ENCODE assay signal across 16 cellular contexts in genomic region chr17:4048218-4048617, GRCh38.
DNase-seq lines count a peak whose midpoint lies in the region; ATAC-seq and TF ChIP-seq lines count a peak whose summit lies in the region.
"Had no signal": no experiment of that assay in that cellular context is flagged by ENCODE, and none has a peak within 500 bp of the region (broad histone marks: within the 10 kb centered on the region; RNA-seq: fewer than 3 reads in every experiment).

No MANE protein-coding gene starts in this region.

- peaks cover 5% of the 10 kb centered on the region for H3K9me3 Mint-ChIP-seq in activated CD4-positive, alpha-beta T cell treated with anti-CD3 and anti-CD28 coated beads for 36 hours (ENCODE audit: low read depth)
- no peaks in the 10 kb centered on the region for H3K9me3 Mint-ChIP-seq in endothelial cell (ENCODE audit: unreplicated experiment)
- H3K9me3 Mint-ChIP-seq in stimulated activated effector memory CD8-positive, alpha-beta T cell treated with anti-CD3 and anti-CD28 coated beads, Interleukin-12 subunit alpha, Interleukin-12 subunit beta, amount 100 ng/mL, for 72 hours: peaks cover 4% of the 10 kb centered on the region
- H3K9me3 Mint-ChIP-seq: CD8-positive, alpha-beta memory T cell; HFFc6 had no signal

- in situ Hi-C loops in SK-MEL-5 (cut with HindIII; ENCODE audit: low pct_unique_long_range_greater_than_20kb, low sequenced_read_pairs): no loop called here

- POLR2A ChIA-PET in activated CD4-positive, alpha-beta T cell treated with anti-CD3 and anti-CD28 coated beads for 36 hours (lab: Charles Lee): no interaction called here

- H3K27ac Mint-ChIP-seq in activated CD4-positive, alpha-beta T cell treated with anti-CD3 and anti-CD28 coated beads for 36 hours: peak overlapping the region; percentile 25
- H3K27ac Mint-ChIP-seq in endothelial cell (ENCODE audit: unreplicated experiment): no peak overlapping the region
- peak overlapping the region; percentile 67 for H3K27ac Mint-ChIP-seq in stimulated activated effector memory CD8-positive, alpha-beta T cell treated with anti-CD3 and anti-CD28 coated beads, Interleukin-12 subunit alpha, Interleukin-12 subunit beta, amount 100 ng/mL, for 72 hours
- H3K27ac Mint-ChIP-seq: HFFc6 had no signal

- peaks cover 26% of the 10 kb centered on the region for H3K4me1 Mint-ChIP-seq in activated CD4-positive, alpha-beta T cell treated with anti-CD3 and anti-CD28 coated beads for 36 hours
- no peaks in the 10 kb centered on the region for H3K4me1 Mint-ChIP-seq in endothelial cell (ENCODE audit: unreplicated experiment)
- peaks cover 40% of the 10 kb centered on the region for H3K4me1 Mint-ChIP-seq in stimulated activated effector memory CD8-positive, alpha-beta T cell treated with anti-CD3 and anti-CD28 coated beads, Interleukin-12 subunit alpha, Interleukin-12 subunit beta, amount 100 ng/mL, for 72 hours

- H3K4me3 Mint-ChIP-seq in activated CD4-positive, alpha-beta T cell treated with anti-CD3 and anti-CD28 coated beads for 36 hours: no peak overlapping the region
- H3K4me3 Mint-ChIP-seq in endothelial cell (ENCODE audit: unreplicated experiment): peak overlapping the region; percentile 24
- H3K4me3 Mint-ChIP-seq in stimulated activated effector memory CD8-positive, alpha-beta T cell treated with anti-CD3 and anti-CD28 coated beads, Interleukin-12 subunit alpha, Interleukin-12 subunit beta, amount 100 ng/mL, for 72 hours: no peak overlapping the region
- H3K4me3 Mint-ChIP-seq: HFFc6 had no signal

- DNase-seq in activated CD4-positive, alpha-beta T cell treated with anti-CD3 and anti-CD28 coated beads for 36 hours: no peak
- no peak for DNase-seq in activated CD4-positive, alpha-beta T cell treated with anti-CD3 and anti-CD28 coated beads, Interleukin-2, amount 50 U/mL, for 4 hours
- DNase-seq in SK-MEL-5 (ENCODE audit: low read depth, low spot score): peak; percentile 37
- no peak for DNase-seq in endothelial cell (ENCODE audit: low spot score)
- no peak for DNase-seq in stimulated activated effector memory CD8-positive, alpha-beta T cell treated with anti-CD3 and anti-CD28 coated beads, Interleukin-12 subunit alpha, Interleukin-12 subunit beta, amount 100 ng/mL, for 72 hours (ENCODE audit: low spot score in 2 of 2)
- no peak for DNase-seq in A172 (ENCODE audit: low spot score)
- DNase-seq in OCI-M2 (lab: John Stamatoyannopoulos, UW; ENCODE audit: unreplicated experiment): no peak
- DNase-seq: AML-193; Caco-2; CD8-positive, alpha-beta memory T cell; DND-41; GF-D8; GOT3; HCEC 1CT; HFFc6 had no signal

- CTCF ChIA-PET in activated CD4-positive, alpha-beta T cell treated with anti-CD3 and anti-CD28 coated beads for 36 hours (lab: Charles Lee): no interaction called here

- no peaks in the 10 kb centered on the region for H3K27me3 Mint-ChIP-seq in activated CD4-positive, alpha-beta T cell treated with anti-CD3 and anti-CD28 coated beads for 36 hours
- no peaks in the 10 kb centered on the region for H3K27me3 Mint-ChIP-seq in endothelial cell (ENCODE audit: unreplicated experiment)

- TF ChIP-seq CTCF in endothelial cell (IDR thresholded peaks at IDR 0.05; ENCODE audit: unreplicated experiment): no peak

- no peak for ATAC-seq in activated CD4-positive, alpha-beta T cell treated with anti-CD3 and anti-CD28 coated beads for 36 hours
- ATAC-seq in stimulated activated effector memory CD8-positive, alpha-beta T cell treated with anti-CD3 and anti-CD28 coated beads, Interleukin-12 subunit alpha, Interleukin-12 subunit beta, amount 100 ng/mL, for 72 hours: no peak
- ATAC-seq in GM21786 (IDR thresholded peaks at IDR 0.05; ENCODE audit: unreplicated experiment): no peak

- intact Hi-C loops in activated CD4-positive, alpha-beta T cell treated with anti-CD3 and anti-CD28 coated beads for 36 hours (cut with DNase I, micrococcal nuclease): no loop called here

- peaks cover 59% of the 10 kb centered on the region for H3K36me3 Mint-ChIP-seq in activated CD4-positive, alpha-beta T cell treated with anti-CD3 and anti-CD28 coated beads for 36 hours (ENCODE audit: low read depth)
- H3K36me3 Mint-ChIP-seq in endothelial cell (ENCODE audit: low read depth, unreplicated experiment): peaks cover 55% of the 10 kb centered on the region
- peaks cover 100% of the 10 kb centered on the region for H3K36me3 Mint-ChIP-seq in stimulated activated effector memory CD8-positive, alpha-beta T cell treated with anti-CD3 and anti-CD28 coated beads, Interleukin-12 subunit alpha, Interleukin-12 subunit beta, amount 100 ng/mL, for 72 hours
